24 cellular contexts compared by ENCODE assay signal in genomic region chr17:67746704-67747571, GRCh38. TPM values are rescaled to one million over a fixed set of nuclear protein-coding genes. Genes with fewer than 3 reads are reported as not detected.
A peak's percentile ranks its signal among the peaks of the same experiment; 100 is the strongest.
DNase-seq lines count a peak whose midpoint lies in the region; ATAC-seq and TF ChIP-seq lines count a peak whose summit lies in the region.
"Had no signal": no experiment of that assay in that cellular context is flagged by ENCODE, and none has a peak within 500 bp of the region (broad histone marks: within the 10 kb centered on the region; RNA-seq: fewer than 3 reads in every experiment).

No MANE protein-coding gene starts in this region.

- TF ChIP-seq CTCF in CD8-positive, alpha-beta T cell (IDR thresholded peaks at IDR 0.05): no peak
- TF ChIP-seq CTCF in colonic mucosa (IDR thresholded peaks at IDR 0.05) (no peak), endodermal cell (conservative IDR thresholded peaks at IDR 0.05) (no peak)

- H3K36me3 Mint-ChIP-seq in CD8-positive, alpha-beta T cell: peaks cover 83% of the 10 kb centered on the region
- peaks cover 64% of the 10 kb centered on the region for H3K36me3 Mint-ChIP-seq in endodermal cell (ENCODE audit: low read depth)

- H3K9ac ChIP-seq in colonic mucosa (ENCODE audit: low read depth in 2 of 2, low read length in 2 of 2) (no peak overlapping the region), endodermal cell (ENCODE audit: extremely low read depth, low read length, poor library complexity, severe bottlenecking) (no peak overlapping the region)

- H3K27me3 Mint-ChIP-seq in CD8-positive, alpha-beta T cell (ENCODE audit: low read depth): no peaks in the 10 kb centered on the region
- H3K27me3 Mint-ChIP-seq in endodermal cell (ENCODE audit: insufficient read depth): no peaks in the 10 kb centered on the region

- H3K9me3 Mint-ChIP-seq in CD8-positive, alpha-beta T cell: no peaks in the 10 kb centered on the region
- no peaks in the 10 kb centered on the region for H3K9me3 Mint-ChIP-seq in endodermal cell
- H3K9me3 Mint-ChIP-seq: nephron progenitor cell had no signal

- H3K36me3 ChIP-seq in CD8-positive, alpha-beta T cell (ENCODE audit: insufficient read depth, low read length): peaks cover 39% of the 10 kb centered on the region
- H3K36me3 ChIP-seq in colonic mucosa (no peaks in the 10 kb centered on the region), endodermal cell (ENCODE audit: control insufficient read depth, insufficient read depth, low read length) (peaks cover 83% of the 10 kb centered on the region)

- POLR2A ChIA-PET in CD8-positive, alpha-beta T cell (lab: Charles Lee): no interaction called here

- no peaks in the 10 kb centered on the region for H3K4me1 Mint-ChIP-seq in CD8-positive, alpha-beta T cell (ENCODE audit: low read depth)
- no peaks in the 10 kb centered on the region for H3K4me1 Mint-ChIP-seq in endodermal cell
- H3K4me1 Mint-ChIP-seq: nephron progenitor cell had no signal

- intact Hi-C loops in CD8-positive, alpha-beta T cell (cut with DNase I, micrococcal nuclease): no loop called here
- intact Hi-C loops in colonic mucosa (cut with DNase I): no loop called here

- H3K9me3 ChIP-seq in CD8-positive, alpha-beta T cell (ENCODE audit: low read length): no peaks in the 10 kb centered on the region
- H3K9me3 ChIP-seq in colonic mucosa (no peaks in the 10 kb centered on the region), endodermal cell (ENCODE audit: control insufficient read depth, low read length) (peaks cover 31% of the 10 kb centered on the region)
- H3K9me3 ChIP-seq: heart left ventricle, lower lobe of right lung, prostate gland had no signal

- H3K4me3 Mint-ChIP-seq in CD8-positive, alpha-beta T cell: no peak overlapping the region
- no peak overlapping the region for H3K4me3 Mint-ChIP-seq in endodermal cell
- H3K4me3 Mint-ChIP-seq: nephron progenitor cell had no signal

- WGBS in endodermal cell (ENCODE audit: insufficient coverage in 1 of 2, insufficient read length in 1 of 2), 2 experiments: 91 to 95% methylated on average over 13 of the region's 14 CpGs

- no peak overlapping the region for H3K27ac ChIP-seq in CD8-positive, alpha-beta T cell (ENCODE audit: low read depth, low read length)
- H3K27ac ChIP-seq in colonic mucosa (peak overlapping the region; percentile 44), endodermal cell (ENCODE audit: low read depth, low read length) (no peak overlapping the region)
- H3K27ac ChIP-seq: heart left ventricle, lower lobe of right lung, prostate gland, skin epidermis had no signal

- DNase-seq in AML-193 (lab: John Stamatoyannopoulos, UW) (peak; percentile 19 to 22), NCI-H2029 treated with DMSO at 0.1 percent for 48 hours (lab: John Stamatoyannopoulos, UW) (peak; percentile 13), colonic mucosa (peak; percentile 63), NCI-H446 treated with DMSO at 0.1 percent for 48 hours (lab: John Stamatoyannopoulos, UW) (no peak), NCI-H526 (lab: John Stamatoyannopoulos, UW) (no peak), DMS79 treated with DMSO at 0.1 percent for 48 hours (lab: John Stamatoyannopoulos, UW) (no peak), endodermal cell (no peak)
- no peak for DNase-seq in CD8-positive, alpha-beta T cell
- DNase-seq: activated effector memory CD4-positive, alpha-beta T cell treated with anti-CD3 and anti-CD28 coated beads, Interleukin-2, amount 50 U/mL, for 16 hours; anterior cingulate cortex; cerebellar nuclear complex; effector memory CD4-positive, alpha-beta T cell; HCEC 1CT; heart left ventricle; lower lobe of right lung; NCI-H1105; NCI-H345; nephron progenitor cell; stimulated activated CD4-positive, alpha-beta T cell treated with anti-CD3 and anti-CD28 coated beads, Interleukin-4, amount 100 ng/mL, for 1 hour had no signal

- no peak for ATAC-seq in CD8-positive, alpha-beta T cell
- ATAC-seq: GM12878, heart left ventricle, K562, Right ventricle myocardium inferior had no signal

- no peaks in the 10 kb centered on the region for H3K27me3 ChIP-seq in CD8-positive, alpha-beta T cell (ENCODE audit: insufficient read depth, low read length)
- H3K27me3 ChIP-seq in colonic mucosa (no peaks in the 10 kb centered on the region), endodermal cell (ENCODE audit: control insufficient read depth, insufficient read depth, low read length, poor library complexity, severe bottlenecking) (no peaks in the 10 kb centered on the region)
- H3K27me3 ChIP-seq: heart left ventricle had no signal

- no peak overlapping the region for H3K4me3 ChIP-seq in CD8-positive, alpha-beta T cell (ENCODE audit: low read depth, low read length)
- H3K4me3 ChIP-seq in colonic mucosa: no peak overlapping the region
- H3K4me3 ChIP-seq in endodermal cell (ENCODE audit: low read length): no peak overlapping the region
- H3K4me3 ChIP-seq: GM12878, heart left ventricle, K562, lower lobe of right lung, prostate gland, skin epidermis had no signal

- no peaks in the 10 kb centered on the region for H3K4me1 ChIP-seq in CD8-positive, alpha-beta T cell (ENCODE audit: insufficient read depth, low read length)
- H3K4me1 ChIP-seq in colonic mucosa: no peaks in the 10 kb centered on the region
- H3K4me1 ChIP-seq in endodermal cell (ENCODE audit: control insufficient read depth, insufficient read depth, low read length): no peaks in the 10 kb centered on the region
- H3K4me1 ChIP-seq: heart left ventricle, lower lobe of right lung, prostate gland had no signal

- peak overlapping the region; percentile 57 for H3K27ac Mint-ChIP-seq in CD8-positive, alpha-beta T cell
- H3K27ac Mint-ChIP-seq in endodermal cell: no peak overlapping the region
- H3K27ac Mint-ChIP-seq: nephron progenitor cell had no signal

- CTCF ChIA-PET in CD8-positive, alpha-beta T cell (lab: Charles Lee): interaction anchor here (0.6 kb wide), 1 partner anchor 407 kb away, joined by 3 read pairs; no protein-coding TSS in a partner anchor

RNA-seq across cellular contexts. Expression of gene NOL11, which starts 29.2 kb away (rescaled TPM):
- 10 to 100 TPM; 91.0 to 94.0 TPM for total RNA-seq in CD8-positive, alpha-beta T cell
- total RNA-seq in colonic mucosa (10 to 100 TPM; 27.8 to 43.3 TPM), endodermal cell (10 to 100 TPM; 48.3 to 60.7 TPM)
- 61.8 TPM for polyA plus RNA-seq in endodermal cell (2013, experiment 1 of 2)
- 55.2 TPM for polyA plus RNA-seq in endodermal cell (2013, experiment 2 of 2)

Comparison
In these comparisons a context has a peak if more than half of its experiments do, and no peak if none do; other contexts are left out.
1. DNase-seq: peak in AML-193 (2 of 2), NCI-H2029 treated with DMSO at 0.1 percent for 48 hours (single experiment) and colonic mucosa (single experiment); none in CD8-positive, alpha-beta T cell (0 of 7), NCI-H446 treated with DMSO at 0.1 percent for 48 hours (single experiment), NCI-H526 (0 of 2), DMS79 treated with DMSO at 0.1 percent for 48 hours (single experiment) and endodermal cell (single experiment).